In the genomic region with DNA sequence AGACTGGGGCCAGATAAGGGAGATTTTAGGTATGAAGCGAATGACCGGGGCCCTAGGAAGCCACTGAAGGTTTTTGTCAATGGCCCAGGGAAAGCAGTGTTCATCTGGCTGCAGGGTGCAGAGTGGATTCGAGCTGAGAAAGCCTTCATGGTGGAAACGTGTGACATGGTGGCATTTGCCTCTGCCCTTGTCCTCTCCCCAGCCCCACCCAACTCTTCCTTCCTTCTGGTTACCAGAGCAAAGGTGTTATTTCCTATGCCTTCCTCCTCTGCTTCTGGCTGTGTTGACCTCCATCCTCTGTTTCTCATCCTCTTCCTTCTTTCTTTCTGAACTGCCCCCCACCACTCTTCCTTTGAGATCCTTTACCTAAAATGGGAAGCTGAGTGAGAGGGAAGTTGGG, we compare ENCODE assay signal across 20 cellular contexts.
"Had no signal": no experiment of that assay in that cellular context is flagged by ENCODE, and none has a peak within 500 bp of the region (broad histone marks: within the 10 kb centered on the region; RNA-seq: fewer than 3 reads in every experiment).

No MANE protein-coding gene starts in this region.

- H3K27ac Mint-ChIP-seq: memory B cell; stimulated activated naive CD8-positive, alpha-beta T cell treated with anti-CD3 and anti-CD28 coated beads, Interleukin-15, amount 100 ng/mL, for 72 hours had no signal

- H3K4me3 ChIP-seq: body of pancreas, cardiac muscle cell, heart left ventricle, right lobe of liver, skin epidermis, tibial artery had no signal

- DNase-seq: activated CD4-positive, alpha-beta T cell treated with anti-CD3 and anti-CD28 coated beads, Interleukin-2, amount 50 U/mL, for 4 hours; activated naive CD4-positive, alpha-beta T cell treated with anti-CD3 and anti-CD28 coated beads, Interleukin-2, amount 50 U/mL, for 16 hours; activated T-cell treated with anti-CD3 and anti-CD28 coated beads, Interleukin-2, amount 50 U/mL, for 1 hour; anterior cingulate cortex; body of pancreas; heart left ventricle; islet precursor cell; left colon; posterior cingulate gyrus; right lobe of liver; stimulated activated CD4-positive, alpha-beta T cell treated with anti-CD3 and anti-CD28 coated beads, Interleukin-1b, Interleukin-23, amount 100 ng/mL, for 48 hours; stimulated activated naive CD8-positive, alpha-beta T cell treated with anti-CD3 and anti-CD28 coated beads, Interleukin-15, amount 100 ng/mL, for 72 hours; T-cell; tibial artery had no signal

- H3K36me3 ChIP-seq: cardiac muscle cell, heart left ventricle, right lobe of liver, tibial artery had no signal

- H3K27me3 ChIP-seq: body of pancreas, cardiac muscle cell, heart left ventricle, right lobe of liver, tibial artery had no signal

- H3K36me3 Mint-ChIP-seq: memory B cell had no signal

- H3K27me3 Mint-ChIP-seq: memory B cell; stimulated activated naive CD8-positive, alpha-beta T cell treated with anti-CD3 and anti-CD28 coated beads, Interleukin-15, amount 100 ng/mL, for 72 hours; T-cell had no signal

- ATAC-seq: activated CD4-positive, CD25-positive, alpha-beta regulatory T cell treated with anti-CD3 and anti-CD28 coated beads, Interleukin-2, amount 50 U/mL, for 24 hours; body of pancreas; heart left ventricle; left colon; right lobe of liver; SK-N-SH treated with all-trans-retinoic acid at 6 μM for 48 hours; stimulated activated naive CD8-positive, alpha-beta T cell treated with anti-CD3 and anti-CD28 coated beads, Interleukin-15, amount 100 ng/mL, for 72 hours had no signal

- H3K9me3 ChIP-seq: body of pancreas, heart left ventricle, right lobe of liver, tibial artery had no signal

- H3K4me3 Mint-ChIP-seq: memory B cell; neural crest cell; stimulated activated naive CD8-positive, alpha-beta T cell treated with anti-CD3 and anti-CD28 coated beads, Interleukin-15, amount 100 ng/mL, for 72 hours had no signal

- H3K4me1 ChIP-seq: body of pancreas, right lobe of liver, tibial artery had no signal

- H3K9me3 Mint-ChIP-seq: memory B cell; neural crest cell; stimulated activated naive CD8-positive, alpha-beta T cell treated with anti-CD3 and anti-CD28 coated beads, Interleukin-15, amount 100 ng/mL, for 72 hours; T-cell had no signal
